In the genomic region with DNA sequence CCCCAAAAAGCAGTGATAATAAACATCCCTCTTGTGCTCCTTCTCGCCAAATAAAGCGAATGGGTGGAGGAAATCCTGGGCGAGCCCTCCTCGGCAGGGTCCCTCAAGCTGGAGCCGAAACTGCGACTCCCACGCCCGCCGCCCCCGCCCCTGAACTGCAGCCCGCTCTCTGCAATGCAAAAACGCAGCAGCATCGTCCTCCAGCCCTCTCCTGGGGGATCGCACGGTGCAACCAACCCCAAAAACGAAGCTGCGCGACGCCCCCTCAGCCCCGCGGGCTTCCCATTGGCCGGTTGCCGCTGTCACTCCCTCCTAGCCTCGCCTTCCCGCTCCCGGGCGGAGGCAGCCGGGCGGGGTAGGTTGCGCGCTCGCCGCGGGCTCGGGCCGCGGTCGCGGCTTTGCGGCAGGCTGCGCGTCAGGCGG, we compare ENCODE assay signal across 8 cellular contexts. TPM values are rescaled to one million over a fixed set of nuclear protein-coding genes. Genes with fewer than 3 reads are reported as not detected.
DNase-seq lines count a peak whose midpoint lies in the region; ATAC-seq, FAIRE-seq and TF ChIP-seq lines count a peak whose summit lies in the region.

A gene with protein sequence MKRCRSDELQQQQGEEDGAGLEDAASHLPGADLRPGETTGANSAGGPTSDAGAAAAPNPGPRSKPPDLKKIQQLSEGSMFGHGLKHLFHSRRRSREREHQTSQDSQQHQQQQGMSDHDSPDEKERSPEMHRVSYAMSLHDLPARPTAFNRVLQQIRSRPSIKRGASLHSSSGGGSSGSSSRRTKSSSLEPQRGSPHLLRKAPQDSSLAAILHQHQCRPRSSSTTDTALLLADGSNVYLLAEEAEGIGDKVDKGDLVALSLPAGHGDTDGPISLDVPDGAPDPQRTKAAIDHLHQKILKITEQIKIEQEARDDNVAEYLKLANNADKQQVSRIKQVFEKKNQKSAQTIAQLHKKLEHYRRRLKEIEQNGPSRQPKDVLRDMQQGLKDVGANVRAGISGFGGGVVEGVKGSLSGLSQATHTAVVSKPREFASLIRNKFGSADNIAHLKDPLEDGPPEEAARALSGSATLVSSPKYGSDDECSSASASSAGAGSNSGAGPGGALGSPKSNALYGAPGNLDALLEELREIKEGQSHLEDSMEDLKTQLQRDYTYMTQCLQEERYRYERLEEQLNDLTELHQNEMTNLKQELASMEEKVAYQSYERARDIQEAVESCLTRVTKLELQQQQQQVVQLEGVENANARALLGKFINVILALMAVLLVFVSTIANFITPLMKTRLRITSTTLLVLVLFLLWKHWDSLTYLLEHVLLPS (plus strand): TSS at position 363 of the 423 bp plus-strand sequence. CDS start 619 bp downstream, outside the sequence.

- H3K27me3 ChIP-seq in IMR-90 (ENCODE audit: control insufficient read depth, insufficient read depth, low read length) (no peaks in the 10 kb centered on the region), endothelial cell of umbilical vein (ENCODE audit: control insufficient read depth in 2 of 2, insufficient read depth in 2 of 2, low read length in 2 of 2) (peaks cover 17 to 36% of the 10 kb centered on the region in 2 experiments)

- peak within 1 kb of the TSS; percentile 27; the same call in 1 of the 2 replicates for H2AK5ac ChIP-seq in IMR-90 (ENCODE audit: low read depth, low read length)

- intact Hi-C loops in IMR-90 (cut with micrococcal nuclease): loop anchor here (1.0 to 5.0 kb wide), 3 partner anchors 29 to 105 kb away; no protein-coding TSS in a partner anchor
- intact Hi-C loops in OCI-LY7 (cut with micrococcal nuclease; ENCODE audit: unreplicated experiment): loop anchor here (1.0 to 5.0 kb wide), 4 partner anchors 45 to 238 kb away; a partner anchor contains a TSS
- intact Hi-C loops in endothelial cell of umbilical vein (cut with micrococcal nuclease): loop anchor here (1.0 kb wide), 3 partner anchors 16 to 105 kb away; a partner anchor contains a TSS

- H3K9me3 ChIP-seq in A549 (no peaks in the 10 kb centered on the region), IMR-90 (ENCODE audit: control insufficient read depth, insufficient read depth, low read length) (no peaks in the 10 kb centered on the region), OCI-LY7 (ENCODE audit: low read length) (no peaks in the 10 kb centered on the region), endothelial cell of umbilical vein (replicated peaks; ENCODE audit: control insufficient read depth, insufficient read depth, low read length) (no peaks in the 10 kb centered on the region), mesodermal cell (ENCODE audit: control insufficient read depth, low read length) (no peaks in the 10 kb centered on the region)

- H3K9ac ChIP-seq in IMR-90 (ENCODE audit: low read depth, low read length) (peak within 1 kb of the TSS; percentile 65), endothelial cell of umbilical vein (replicated peaks; ENCODE audit: extremely low read depth, insufficient read depth, low read length) (no peak within 1 kb of the TSS)

- H3K9me1 ChIP-seq in IMR-90 (ENCODE audit: insufficient read depth, low read length) (peaks cover 8% of the 10 kb centered on the region; the same call in 1 of the 2 replicates), endothelial cell of umbilical vein (replicated peaks; ENCODE audit: control insufficient read depth, extremely low read depth, insufficient read depth, low read length) (no peaks in the 10 kb centered on the region)

- CTCF ChIA-PET in A549 (lab: Yijun Ruan, JAX) (interaction anchor here (0.9 to 53.3 kb wide), 12 partner anchors 10 to 295 kb away, joined by 3 to 1139 read pairs (median 9); a partner anchor contains a TSS), IMR-90 (lab: Yijun Ruan, JAX) (no interaction called here), OCI-LY7 (lab: Charles Lee; ENCODE audit: unreplicated experiment) (interaction anchor here (0.6 to 5.1 kb wide), 3 partner anchors 22 to 54 kb away, joined by 3 to 48 read pairs (median 3); no protein-coding TSS in a partner anchor), endothelial cell of umbilical vein (lab: Charles Lee) (interaction anchor here (0.7 to 3.1 kb wide), 14 partner anchors 9 to 421 kb away, joined by 3 to 50 read pairs (median 6); a partner anchor contains a TSS)

- 2% methylated on average over 4 of the region's 43 CpGs for WGBS in A549 (ENCODE audit: missing lambda C conversion rate)
- WGBS in IMR-90 (ENCODE audit: extremely low coverage in 2 of 2, insufficient read length in 1 of 2), 2 experiments: 0% methylated on average over 14 of the region's 43 CpGs; no CpG with 5 or more reads in 1 of the 2 experiments
- 0% methylated on average over 7 to 28 of the region's 43 CpGs for WGBS in mesodermal cell (ENCODE audit: insufficient coverage in 2 of 2), 2 experiments

- peak within 1 kb of the TSS; percentile 81 for H2AK9ac ChIP-seq in IMR-90 (replicated peaks; ENCODE audit: low read depth, low read length, poor library complexity)

- H3K14ac ChIP-seq in IMR-90 (replicated peaks; ENCODE audit: low read depth, low read length): peak within 1 kb of the TSS; percentile 48

- peak within 1 kb of the TSS; percentile 95 for H3K4me2 ChIP-seq in A549
- H3K4me2 ChIP-seq in IMR-90 (ENCODE audit: low read depth, low read length): peak within 1 kb of the TSS; percentile 99
- peak within 1 kb of the TSS; percentile 97 for H3K4me2 ChIP-seq in OCI-LY7 (ENCODE audit: low read length)
- H3K4me2 ChIP-seq in endothelial cell of umbilical vein (ENCODE audit: insufficient read depth, low read length): peak within 1 kb of the TSS; percentile 80

- H3K36me3 ChIP-seq in IMR-90 (ENCODE audit: control insufficient read depth, insufficient read depth, low read length): no peaks in the 10 kb centered on the region
- no peaks in the 10 kb centered on the region for H3K36me3 ChIP-seq in OCI-LY7 (ENCODE audit: insufficient read depth, low read length)
- H3K36me3 ChIP-seq in endothelial cell of umbilical vein (ENCODE audit: control insufficient read depth in 2 of 2, extremely low read depth in 1 of 2, insufficient read depth in 2 of 2, low read length in 2 of 2): no peaks in the 10 kb centered on the region
- no peaks in the 10 kb centered on the region for H3K36me3 ChIP-seq in mesodermal cell (ENCODE audit: control insufficient read depth, insufficient read depth, low read length)

- H3K18ac ChIP-seq in IMR-90 (ENCODE audit: low read depth, low read length): peak within 1 kb of the TSS; percentile 11; the same call in 1 of the 2 replicates

- no peak for TF ChIP-seq EP300 in A549 (IDR thresholded peaks at IDR 0.05)

- peak; percentile 84 to 97 for DNase-seq in A549 (ENCODE audit: low read depth in 1 of 2, low spot score in 1 of 2)
- peak; percentile 84 for DNase-seq in IMR-90
- peak; percentile 94 for DNase-seq in OCI-LY7 (ENCODE audit: low spot score)
- DNase-seq in activated T-cell treated with anti-CD3 and anti-CD28 coated beads for 1 hour (ENCODE audit: low read depth): peak; percentile 62
- peak; percentile 81 for DNase-seq in endothelial cell of umbilical vein (ENCODE audit: low read depth, low spot score)
- peak; percentile 55 for DNase-seq in stimulated activated CD8-positive, alpha-beta memory T cell treated with anti-CD3 and anti-CD28 coated beads, Interleukin-15, amount 100 ng/mL, for 1 hour (ENCODE audit: low read depth)

- H3K23ac ChIP-seq in IMR-90 (ENCODE audit: low read depth, low read length): peak within 1 kb of the TSS; percentile 68

- BruUV-seq in IMR-90 (replicated peaks; lab: Mats Ljungman, UMichigan): no TSS peak
- BruUV-seq in OCI-LY7 (replicated peaks; lab: Mats Ljungman, UMichigan): no TSS peak
- BruUV-seq in endothelial cell of umbilical vein (replicated peaks; lab: Mats Ljungman, UMichigan): no TSS peak

- no peak within 1 kb of the TSS; the same call in 2 of the 3 replicates for H2BK15ac ChIP-seq in IMR-90 (ENCODE audit: low read depth, low read length)

- H4K91ac ChIP-seq in IMR-90 (ENCODE audit: insufficient read depth, low read depth, low read length): no peak within 1 kb of the TSS

- H4K20me1 ChIP-seq in IMR-90 (ENCODE audit: insufficient read depth, low read length) (no peaks in the 10 kb centered on the region; the same call in 1 of the 2 replicates), OCI-LY7 (ENCODE audit: insufficient read depth, low read length) (no peaks in the 10 kb centered on the region), endothelial cell of umbilical vein (replicated peaks; ENCODE audit: control insufficient read depth, extremely low read depth, insufficient read depth, low read length) (no peaks in the 10 kb centered on the region)

- H2BK120ac ChIP-seq in IMR-90 (ENCODE audit: low read depth, low read length): peak within 1 kb of the TSS; percentile 71; the same call in 1 of the 2 replicates

- peak within 1 kb of the TSS; percentile 65 for H3K4ac ChIP-seq in IMR-90 (ENCODE audit: low read depth, low read length)

- FAIRE-seq in A549 (lab: Jason Lieb, UNC): no peak
- FAIRE-seq in endothelial cell of umbilical vein (lab: Jason Lieb, UNC): peak; percentile 89

- H3K56ac ChIP-seq in IMR-90 (ENCODE audit: extremely low read depth, insufficient read depth, low read length): peak within 1 kb of the TSS; percentile 59; the same call in 1 of the 2 replicates

- H3K4me1 ChIP-seq in A549: peaks cover 12% of the 10 kb centered on the region; the same call in 2 of the 3 replicates
- peaks cover 14% of the 10 kb centered on the region for H3K4me1 ChIP-seq in IMR-90 (ENCODE audit: control insufficient read depth, insufficient read depth, low read length)
- H3K4me1 ChIP-seq in OCI-LY7 (ENCODE audit: insufficient read depth, low read length, poor library complexity, severe bottlenecking): peaks cover 28% of the 10 kb centered on the region
- peaks cover 17% of the 10 kb centered on the region for H3K4me1 ChIP-seq in endothelial cell of umbilical vein (ENCODE audit: control insufficient read depth, extremely low read depth, insufficient read depth, low read length)
- peaks cover 7% of the 10 kb centered on the region for H3K4me1 ChIP-seq in mesodermal cell (ENCODE audit: control insufficient read depth, insufficient read depth, low read length, poor library complexity, severe bottlenecking)

- H2AFZ ChIP-seq in IMR-90 (replicated peaks; ENCODE audit: low read length, poor library complexity) (peak within 1 kb of the TSS; percentile 97), OCI-LY7 (ENCODE audit: low read length) (peak within 1 kb of the TSS; percentile 99), endothelial cell of umbilical vein (ENCODE audit: low read depth, low read length) (peak within 1 kb of the TSS; percentile 87)

- peak within 1 kb of the TSS; percentile 40 to 51; a peak in 3 of 4 replicates for H4K8ac ChIP-seq in IMR-90 (ENCODE audit: low read depth in 2 of 2, low read length in 2 of 2)

- TF ChIP-seq POLR2A in A549 (IDR thresholded peaks at IDR 0.05; ENCODE audit: low read length): peak; percentile 51
- TF ChIP-seq POLR2A in IMR-90 (IDR thresholded peaks at IDR 0.05; ENCODE audit: low read depth, low read length): no peak
- no peak for TF ChIP-seq POLR2A in endothelial cell of umbilical vein (IDR thresholded peaks at IDR 0.05; ENCODE audit: low read depth, low read length)

- ATAC-seq in A549 (peak; percentile 83 to 92), GM19043 (IDR thresholded peaks at IDR 0.05; ENCODE audit: low read depth, unreplicated experiment) (peak; percentile 51), IMR-90 (ENCODE audit: low read depth) (peak; percentile 98)

- dilution Hi-C loops in IMR-90 (cut with HindIII; ENCODE audit: low sequenced_read_pairs, unreplicated experiment): no loop called here
- dilution Hi-C loops in endothelial cell of umbilical vein (cut with MboI; ENCODE audit: extremely low pct_ligation_motif_present, low sequenced_read_pairs): no loop called here

- in situ Hi-C loops in IMR-90 (cut with MboI; ENCODE audit: low sequenced_read_pairs): no loop called here

- H3K4me3 ChIP-seq in A549 (peak within 1 kb of the TSS; percentile 69), IMR-90 (ENCODE audit: insufficient read depth, low read depth, low read length) (peak within 1 kb of the TSS; percentile 90), OCI-LY7 (ENCODE audit: low read depth, low read length, poor library complexity, severe bottlenecking) (peak within 1 kb of the TSS; percentile 77), endothelial cell of umbilical vein (replicated peaks in 1 of 3; ENCODE audit: insufficient read depth in 1 of 3, low read depth in 1 of 3, low read length in 3 of 3) (peak within 1 kb of the TSS; percentile 49 to 64 (median 60)), mesodermal cell (ENCODE audit: extremely low read depth, insufficient read depth, low read length, poor library complexity, severe bottlenecking) (peak within 1 kb of the TSS; percentile 51)

- TF ChIP-seq CTCF in A549 (IDR thresholded peaks at IDR 0.05) (no peak), IMR-90 (conservative IDR thresholded peaks at IDR 0.05; ENCODE audit: low read depth, low read length) (no peak), OCI-LY7 (conservative IDR thresholded peaks at IDR 0.05; ENCODE audit: low read length) (no peak), endothelial cell of umbilical vein (IDR thresholded peaks at IDR 0.05; ENCODE audit: extremely low read depth in 1 of 2, insufficient read depth in 1 of 2, low read depth in 1 of 2, low read length in 2 of 2) (peak in 1 of 2 donors; percentile 6)

- no peak; a peak in 1 of 5 replicates for TF ChIP-seq RAD21 in A549 (conservative IDR thresholded peaks at IDR 0.05 in 1 of 2, IDR thresholded peaks at IDR 0.05 in 1 of 2)
- TF ChIP-seq RAD21 in IMR-90 (IDR thresholded peaks at IDR 0.05; ENCODE audit: low read length): no peak

- POLR2A ChIA-PET in A549 (lab: Yijun Ruan, JAX) (interaction anchor here (0.7 to 1.3 kb wide), 5 partner anchors 16 to 106 kb away, joined by 3 to 9 read pairs (median 4); a partner anchor contains a TSS), IMR-90 (lab: Charles Lee; ENCODE audit: unreplicated experiment) (interaction anchor here (1.0 kb wide), 1 partner anchor 41 kb away, joined by 4 read pairs; no protein-coding TSS in a partner anchor), OCI-LY7 (lab: Charles Lee) (interaction anchor here (0.6 to 2.1 kb wide), 5 partner anchors 12 to 184 kb away, joined by 3 to 8 read pairs (median 5); no protein-coding TSS in a partner anchor), endothelial cell of umbilical vein (lab: Charles Lee) (no interaction called here)

- peak within 1 kb of the TSS; percentile 64 to 88 for H3K27ac ChIP-seq in A549
- H3K27ac ChIP-seq in IMR-90 (ENCODE audit: insufficient read depth, low read length): no peak within 1 kb of the TSS; the same call in 1 of the 2 replicates
- peak within 1 kb of the TSS; percentile 17 for H3K27ac ChIP-seq in OCI-LY7 (ENCODE audit: low read depth, low read length, poor library complexity, severe bottlenecking)
- no peak within 1 kb of the TSS for H3K27ac ChIP-seq in endothelial cell of umbilical vein (ENCODE audit: insufficient read depth, low read depth, low read length)
- no peak within 1 kb of the TSS for H3K27ac ChIP-seq in mesodermal cell (ENCODE audit: low read depth, low read length, severe bottlenecking)

- H3K9me2 ChIP-seq in OCI-LY7 (ENCODE audit: insufficient read depth, low read length): no peaks in the 10 kb centered on the region

- H2BK5ac ChIP-seq in IMR-90 (ENCODE audit: low read depth, low read length, poor library complexity, severe bottlenecking): no peak within 1 kb of the TSS

- H3K79me2 ChIP-seq in OCI-LY7 (ENCODE audit: insufficient read depth, low read depth, low read length): no peaks in the 10 kb centered on the region
- H3K79me2 ChIP-seq in endothelial cell of umbilical vein (ENCODE audit: control insufficient read depth, insufficient read depth, low read length): no peaks in the 10 kb centered on the region

- peak within 1 kb of the TSS; percentile 40; the same call in 1 of the 2 replicates for H2BK20ac ChIP-seq in IMR-90 (ENCODE audit: low read depth, low read length)

- H3K79me1 ChIP-seq in IMR-90 (ENCODE audit: low read depth in 1 of 2, low read length in 2 of 2): no peaks in the 10 kb centered on the region; a peak in 1 of 4 replicates

- peak within 1 kb of the TSS; percentile 55 for H4K5ac ChIP-seq in IMR-90 (ENCODE audit: low read depth, low read length)

RNA-seq across cellular contexts. Expression of the gene that starts here (rescaled TPM):
- polyA plus RNA-seq in A549 (2011; rRNA removed): 1.6 and 1.7 TPM in 2 replicates
- polyA plus RNA-seq in A549 (2012; cell fraction: cytosol; rRNA removed): 3.3 and 3.8 TPM in 2 replicates
- polyA plus RNA-seq in A549 (2012; cell fraction: nucleus; rRNA removed): 4.6 and 5.4 TPM in 2 replicates
- 2.9 to 3.7 TPM (median 3.2 TPM) in 3 replicates for polyA plus RNA-seq in A549 (2017; fragmentation: RNase III; extraction: RNeasy Plus Mini Kit Qiagen cat#74134 plus additional on column Dnase treatment)
- polyA minus RNA-seq in A549 (2011; rRNA and poly(A)+ RNA removed): 2.6 and 3.4 TPM in 2 replicates
- 2.0 and 2.2 TPM in 2 replicates for total RNA-seq in IMR-90 (2012; rRNA removed)
- polyA plus RNA-seq in IMR-90 (2012; rRNA removed): 4.2 and 4.6 TPM in 2 replicates
- 4.5 and 5.0 TPM in 2 replicates for polyA plus RNA-seq in IMR-90 (2012; cell fraction: cytosol; rRNA removed)
- 4.4 and 7.7 TPM in 2 replicates for polyA plus RNA-seq in IMR-90 (2012; cell fraction: nucleus; rRNA removed; ENCODE audit: low replicate concordance)
- 7.0 and 7.8 TPM in 2 replicates for total RNA-seq in OCI-LY7 (2014; rRNA removed; shearing (Covaris generic))
- 5.2 and 6.2 TPM in 2 replicates for total RNA-seq in OCI-LY7 (2022)
- 2.0 and 2.1 TPM in 2 replicates for total RNA-seq in endothelial cell of umbilical vein
- 2.0 TPM in 2 replicates for polyA plus RNA-seq in endothelial cell of umbilical vein
- polyA plus RNA-seq in endothelial cell of umbilical vein (2011; cell fraction: cytosol; rRNA removed): 1.8 and 1.9 TPM in 2 replicates
- 1.5 and 1.8 TPM in 2 replicates for polyA plus RNA-seq in endothelial cell of umbilical vein (2011; cell fraction: nucleus; rRNA removed)
- 1.2 and 1.4 TPM in 2 replicates for polyA plus RNA-seq in endothelial cell of umbilical vein (2012)
- 2.2 and 2.4 TPM in 2 replicates for polyA minus RNA-seq in endothelial cell of umbilical vein
- 2.8 TPM for polyA minus RNA-seq in endothelial cell of umbilical vein (2011; cell fraction: cytosol; rRNA and poly(A)+ RNA removed)
- polyA minus RNA-seq in endothelial cell of umbilical vein (2011; cell fraction: nucleus; rRNA and poly(A)+ RNA removed): 0.29 and 1.3 TPM in 2 replicates
- polyA plus RNA-seq in mesodermal cell (2013, experiment 1 of 2): 4.9 TPM
- 3.9 TPM for polyA plus RNA-seq in mesodermal cell (2013, experiment 2 of 2)

Comparison
In these comparisons a context has a peak if more than half of its experiments do, and no peak if none do; other contexts are left out.
1. H3K27ac ChIP-seq: peak in A549 (2 of 2) and OCI-LY7 (single experiment); none in IMR-90 (single experiment), endothelial cell of umbilical vein (single experiment) and mesodermal cell (single experiment).
2. Peak in every context shown above with its lines, with median percentiles within 50 percentile points of each other: ATAC-seq, DNase-seq, H3K4me2 ChIP-seq, H3K4me3 ChIP-seq and H2AFZ ChIP-seq.